In genomic region chr5:168583742-168584482, GRCh38 we compare ENCODE assay signal across 12 cellular contexts. TPM values are rescaled to one million over a fixed set of nuclear protein-coding genes. Genes with fewer than 3 reads are reported as not detected.
DNase-seq lines count a peak whose midpoint lies in the region; ATAC-seq, FAIRE-seq and TF ChIP-seq lines count a peak whose summit lies in the region.
"Had no signal": no experiment of that assay in that cellular context is flagged by ENCODE, and none has a peak within 500 bp of the region (broad histone marks: within the 10 kb centered on the region; RNA-seq: fewer than 3 reads in every experiment).

No MANE protein-coding gene starts in this region.

- H3K27ac Mint-ChIP-seq in type B pancreatic cell = no peak overlapping the region
- H3K27ac Mint-ChIP-seq: activated naive CD8-positive, alpha-beta T cell treated with anti-CD3 and anti-CD28 coated beads, Interleukin-2, amount 50 U/mL, for 24 hours had no signal

- peaks cover 10% of the 10 kb centered on the region for H3K4me1 Mint-ChIP-seq in type B pancreatic cell (ENCODE audit: unreplicated experiment)

- H3K27me3 ChIP-seq in endothelial cell of umbilical vein (ENCODE audit: control insufficient read depth in 2 of 2, insufficient read depth in 2 of 2, low read length in 2 of 2) = peaks cover 2 to 5% of the 10 kb centered on the region in 2 experiments

- H2AFZ ChIP-seq in endothelial cell of umbilical vein (ENCODE audit: low read depth, low read length) = no peak overlapping the region

- dilution Hi-C loops in endothelial cell of umbilical vein (cut with MboI; ENCODE audit: extremely low pct_ligation_motif_present, low sequenced_read_pairs) = no loop called here

- intact Hi-C loops in endothelial cell of umbilical vein (cut with micrococcal nuclease) = no loop called here

- peak; percentile 30 for ATAC-seq in GM18909 (IDR thresholded peaks at IDR 0.05; ENCODE audit: poor library complexity, unreplicated experiment)
- ATAC-seq in GM21825 (IDR thresholded peaks at IDR 0.05; ENCODE audit: unreplicated experiment) = peak; percentile 30
- peak; percentile 43 for ATAC-seq in HG03378 (IDR thresholded peaks at IDR 0.05; ENCODE audit: unreplicated experiment)
- ATAC-seq in HG03439 (IDR thresholded peaks at IDR 0.05; ENCODE audit: unreplicated experiment) = no peak
- ATAC-seq: activated naive CD8-positive, alpha-beta T cell treated with anti-CD3 and anti-CD28 coated beads, Interleukin-2, amount 50 U/mL, for 24 hours had no signal

- no peak overlapping the region for H3K4me3 Mint-ChIP-seq in type B pancreatic cell
- H3K4me3 Mint-ChIP-seq: activated naive CD8-positive, alpha-beta T cell treated with anti-CD3 and anti-CD28 coated beads, Interleukin-2, amount 50 U/mL, for 24 hours had no signal

- H3K9ac ChIP-seq in endothelial cell of umbilical vein (replicated peaks; ENCODE audit: extremely low read depth, insufficient read depth, low read length) = no peak overlapping the region

- CTCF ChIA-PET in endothelial cell of umbilical vein (lab: Charles Lee) = no interaction called here

- H4K20me1 ChIP-seq in endothelial cell of umbilical vein (replicated peaks; ENCODE audit: control insufficient read depth, extremely low read depth, insufficient read depth, low read length) = no peaks in the 10 kb centered on the region

- no peak overlapping the region for H3K27ac ChIP-seq in endothelial cell of umbilical vein (ENCODE audit: insufficient read depth, low read depth, low read length)
- H3K27ac ChIP-seq: left ventricle myocardium inferior had no signal

- DNase-seq in endothelial cell of umbilical vein (ENCODE audit: low read depth, low spot score) (no peak), type B pancreatic cell (ENCODE audit: extremely low spot score, unreplicated experiment) (no peak), HCEC 1CT (no peak)
- DNase-seq: activated naive CD8-positive, alpha-beta T cell treated with anti-CD3 and anti-CD28 coated beads, Interleukin-2, amount 50 U/mL, for 24 hours; IMR-90; left ventricle myocardium inferior; NCI-H345; occipital lobe had no signal

- H3K4me1 ChIP-seq in endothelial cell of umbilical vein (ENCODE audit: control insufficient read depth, extremely low read depth, insufficient read depth, low read length) = peaks cover 4% of the 10 kb centered on the region

- no peaks in the 10 kb centered on the region for H3K9me3 ChIP-seq in endothelial cell of umbilical vein (replicated peaks; ENCODE audit: control insufficient read depth, insufficient read depth, low read length)
- H3K9me3 ChIP-seq: left ventricle myocardium inferior had no signal

- TF ChIP-seq CTCF in endothelial cell of umbilical vein (IDR thresholded peaks at IDR 0.05; ENCODE audit: extremely low read depth in 1 of 2, insufficient read depth in 1 of 2, low read depth in 1 of 2, low read length in 2 of 2) (no peak), type B pancreatic cell (conservative IDR thresholded peaks at IDR 0.05) (no peak)

- H3K9me1 ChIP-seq in endothelial cell of umbilical vein (replicated peaks; ENCODE audit: control insufficient read depth, extremely low read depth, insufficient read depth, low read length) = no peaks in the 10 kb centered on the region

- peaks cover 7% of the 10 kb centered on the region for H3K27me3 Mint-ChIP-seq in type B pancreatic cell

- POLR2A ChIA-PET in endothelial cell of umbilical vein (lab: Charles Lee) = no interaction called here

- no peaks in the 10 kb centered on the region for H3K36me3 ChIP-seq in endothelial cell of umbilical vein (ENCODE audit: control insufficient read depth in 2 of 2, extremely low read depth in 1 of 2, insufficient read depth in 2 of 2, low read length in 2 of 2)
- H3K36me3 ChIP-seq: left ventricle myocardium inferior had no signal

- no peaks in the 10 kb centered on the region for H3K9me3 Mint-ChIP-seq in type B pancreatic cell
- H3K9me3 Mint-ChIP-seq: activated naive CD8-positive, alpha-beta T cell treated with anti-CD3 and anti-CD28 coated beads, Interleukin-2, amount 50 U/mL, for 24 hours had no signal

- no TSS peak for BruUV-seq in endothelial cell of umbilical vein (replicated peaks; lab: Mats Ljungman, UMichigan)

- H3K79me2 ChIP-seq in endothelial cell of umbilical vein (ENCODE audit: control insufficient read depth, insufficient read depth, low read length) = peaks cover 2% of the 10 kb centered on the region

- no peak overlapping the region for H3K4me3 ChIP-seq in endothelial cell of umbilical vein (replicated peaks in 1 of 3; ENCODE audit: insufficient read depth in 1 of 3, low read depth in 1 of 3, low read length in 3 of 3)
- H3K4me3 ChIP-seq: left ventricle myocardium inferior had no signal

- H3K36me3 Mint-ChIP-seq in type B pancreatic cell = no peaks in the 10 kb centered on the region

- H3K4me2 ChIP-seq in endothelial cell of umbilical vein (ENCODE audit: insufficient read depth, low read length) = no peak overlapping the region

- no peak for TF ChIP-seq POLR2A in endothelial cell of umbilical vein (IDR thresholded peaks at IDR 0.05; ENCODE audit: low read depth, low read length)

- FAIRE-seq in endothelial cell of umbilical vein (lab: Jason Lieb, UNC) = peak; percentile 12

TF ChIP-seq in endothelial cell of umbilical vein, 7 proteins besides CTCF, POLR2A, EP300 and RAD21:
- TF ChIP-seq JUN (IDR thresholded peaks at IDR 0.05; ENCODE audit: borderline replicate concordance, insufficient read depth, insufficient read length, low read depth) = no peak
- no peak for TF ChIP-seq FOS (IDR thresholded peaks at IDR 0.05; ENCODE audit: borderline replicate concordance, insufficient read depth, low read length)
- TF ChIP-seq POLR2AphosphoS5 (IDR thresholded peaks at IDR 0.05; ENCODE audit: insufficient read depth, low read depth, low read length) = no peak
- TF ChIP-seq MAX (IDR thresholded peaks at IDR 0.05; ENCODE audit: insufficient read depth, insufficient read length) = no peak
- TF ChIP-seq GATA2 (IDR thresholded peaks at IDR 0.05; ENCODE audit: insufficient read depth, insufficient read length, low read depth, low read length) = no peak
- no peak for TF ChIP-seq EZH2 (IDR thresholded peaks at IDR 0.05; ENCODE audit: borderline replicate concordance, low read depth, low read length, severe bottlenecking)
- no peak for TF ChIP-seq MYC (IDR thresholded peaks at IDR 0.05; ENCODE audit: low read depth, low read length)

RNA-seq across cellular contexts. Expression of gene PANK3, which starts 4.7 kb away (rescaled TPM):
- total RNA-seq in endothelial cell of umbilical vein = 77.0 and 78.8 TPM in 2 replicates
- polyA plus RNA-seq in endothelial cell of umbilical vein = 6.0 and 8.1 TPM in 2 replicates
- 8.8 and 10.0 TPM in 2 replicates for polyA plus RNA-seq in endothelial cell of umbilical vein (2011; cell fraction: cytosol; rRNA removed)
- polyA plus RNA-seq in endothelial cell of umbilical vein (2011; cell fraction: nucleus; rRNA removed) = 24.1 and 30.1 TPM in 2 replicates
- polyA plus RNA-seq in endothelial cell of umbilical vein (2012) = 18.1 and 42.6 TPM in 2 replicates
- 16.9 and 18.2 TPM in 2 replicates for polyA minus RNA-seq in endothelial cell of umbilical vein
- polyA minus RNA-seq in endothelial cell of umbilical vein (2011; cell fraction: cytosol; rRNA and poly(A)+ RNA removed) = 35.9 TPM
- polyA minus RNA-seq in endothelial cell of umbilical vein (2011; cell fraction: nucleus; rRNA and poly(A)+ RNA removed) = 24.9 and 35.1 TPM in 2 replicates
- 82.6 and 91.8 TPM in 2 replicates for total RNA-seq in type B pancreatic cell (ENCODE audit: low replicate concordance)

RNA-seq across cellular contexts. Expression of gene FBLL1, which starts 54.8 kb away (rescaled TPM):
- total RNA-seq in endothelial cell of umbilical vein (0.44 and 0.48 TPM in 2 replicates), type B pancreatic cell (ENCODE audit: low replicate concordance) (2.1 and 3.3 TPM in 2 replicates)
- polyA plus RNA-seq in endothelial cell of umbilical vein = 2.5 and 4.2 TPM in 2 replicates
- polyA plus RNA-seq in endothelial cell of umbilical vein (2011; cell fraction: cytosol; rRNA removed) = 0.94 and 1.2 TPM in 2 replicates
- 0.88 and 0.91 TPM in 2 replicates for polyA plus RNA-seq in endothelial cell of umbilical vein (2011; cell fraction: nucleus; rRNA removed)
- 0.43 and 0.75 TPM in 2 replicates for polyA plus RNA-seq in endothelial cell of umbilical vein (2012)
- polyA minus RNA-seq in endothelial cell of umbilical vein = 1.3 and 1.6 TPM in 2 replicates
- not detected for polyA minus RNA-seq in endothelial cell of umbilical vein (2011; cell fraction: cytosol; rRNA and poly(A)+ RNA removed)
- polyA minus RNA-seq in endothelial cell of umbilical vein (2011; cell fraction: nucleus; rRNA and poly(A)+ RNA removed) = 0.67 TPM in 1 of 2 replicates, not detected in the other
- total RNA-seq: left ventricle myocardium inferior had no signal
